Comparison of ENCODE assay signal across 10 cellular contexts in genomic region chr17:50542795-50543774, GRCh38. TPM values are rescaled to one million over a fixed set of nuclear protein-coding genes. Genes with fewer than 3 reads are reported as not detected.
DNase-seq lines count a peak whose midpoint lies in the region; ATAC-seq and TF ChIP-seq lines count a peak whose summit lies in the region.
"Had no signal": no experiment of that assay in that cellular context is flagged by ENCODE, and none has a peak within 500 bp of the region (broad histone marks: within the 10 kb centered on the region; RNA-seq: fewer than 3 reads in every experiment).

No MANE protein-coding gene starts in this region.

- no peak for ATAC-seq in activated T-cell treated with anti-CD3 and anti-CD28 coated beads, Interleukin-2, amount 50 U/mL, for 72 hours (replicated peaks in 1 of 2)
- ATAC-seq in WTC11 (no peak), thoracic aorta (ENCODE audit: insufficient number of reproducible peaks, low FRiP score, low read depth) (no peak), GM21360 (IDR thresholded peaks at IDR 0.05; ENCODE audit: unreplicated experiment) (no peak), HG03139 (IDR thresholded peaks at IDR 0.05; ENCODE audit: unreplicated experiment) (no peak), GM19395 (IDR thresholded peaks at IDR 0.05; ENCODE audit: unreplicated experiment) (no peak)

- CTCF ChIA-PET in WTC11 (lab: Charles Lee): interaction anchor here (0.8 to 4.4 kb wide), 16 partner anchors 8 to 325 kb away, joined by 3 to 40 read pairs (median 8); partner anchors contain the start of genes CACNA1G, EPN3, LRRC59 and RSAD1

- H3K4me1 Mint-ChIP-seq in activated T-cell treated with anti-CD3 and anti-CD28 coated beads, Interleukin-2, amount 50 U/mL, for 72 hours (ENCODE audit: low read depth): peaks cover 26% of the 10 kb centered on the region
- peaks cover 31% of the 10 kb centered on the region for H3K4me1 Mint-ChIP-seq in WTC11

- H3K27me3 Mint-ChIP-seq in activated T-cell treated with anti-CD3 and anti-CD28 coated beads, Interleukin-2, amount 50 U/mL, for 72 hours (ENCODE audit: low read depth): peaks cover 20% of the 10 kb centered on the region
- H3K27me3 Mint-ChIP-seq in WTC11 (ENCODE audit: low read depth): peaks cover 14% of the 10 kb centered on the region

- no peaks in the 10 kb centered on the region for H3K27me3 ChIP-seq in thoracic aorta (replicated peaks; ENCODE audit: insufficient read depth)

- peak overlapping the region; percentile 79 to 91 for H3K4me3 Mint-ChIP-seq in activated T-cell treated with anti-CD3 and anti-CD28 coated beads, Interleukin-2, amount 50 U/mL, for 72 hours
- H3K4me3 Mint-ChIP-seq in WTC11: peak overlapping the region; percentile 81

- TF ChIP-seq CTCF in WTC11 (IDR thresholded peaks at IDR 0.05) (no peak), thoracic aorta (IDR thresholded peaks at IDR 0.05) (no peak)

- POLR2A ChIA-PET in WTC11 (lab: Charles Lee): interaction anchor here (0.7 to 1.5 kb wide), 3 partner anchors 10 to 176 kb away, joined by 4 to 8 read pairs (median 5); partner anchors contain the start of genes CACNA1G, EPN3 and LUC7L3

- no peaks in the 10 kb centered on the region for H3K36me3 Mint-ChIP-seq in activated T-cell treated with anti-CD3 and anti-CD28 coated beads, Interleukin-2, amount 50 U/mL, for 72 hours (ENCODE audit: insufficient read depth in 2 of 2)
- peaks cover 2% of the 10 kb centered on the region; the same call in 1 of the 2 replicates for H3K36me3 Mint-ChIP-seq in WTC11

- no peak for DNase-seq in activated T-cell treated with anti-CD3 and anti-CD28 coated beads, Interleukin-2, amount 50 U/mL, for 72 hours
- DNase-seq in activated T-cell treated with anti-CD3 and anti-CD28 coated beads, Interleukin-2, amount 50 U/mL, for 1 hour: no peak
- DNase-seq in WTC11 (ENCODE audit: low spot score) (no peak), thoracic aorta (ENCODE audit: low spot score) (no peak)

- H3K27ac ChIP-seq in thoracic aorta: no peak overlapping the region

- no peak overlapping the region for H3K27ac Mint-ChIP-seq in activated T-cell treated with anti-CD3 and anti-CD28 coated beads, Interleukin-2, amount 50 U/mL, for 72 hours
- H3K27ac Mint-ChIP-seq in WTC11: no peak overlapping the region

- peaks cover 18 to 28% of the 10 kb centered on the region in 2 donors for H3K4me1 ChIP-seq in thoracic aorta (ENCODE audit: control insufficient read depth in 1 of 2, low read depth in 2 of 2)

- H3K9me3 ChIP-seq in iPS-18c (ENCODE audit: control insufficient read depth, insufficient read depth, low read length): no peaks in the 10 kb centered on the region
- no peaks in the 10 kb centered on the region for H3K9me3 ChIP-seq in thoracic aorta

- H3K36me3 ChIP-seq in thoracic aorta: no peaks in the 10 kb centered on the region

- H3K9me3 Mint-ChIP-seq in activated T-cell treated with anti-CD3 and anti-CD28 coated beads, Interleukin-2, amount 50 U/mL, for 72 hours: no peaks in the 10 kb centered on the region
- H3K9me3 Mint-ChIP-seq in WTC11: no peaks in the 10 kb centered on the region

- H3K4me3 ChIP-seq in iPS-18c (ENCODE audit: insufficient read depth, low read depth, low read length): peak overlapping the region; percentile 73; the same call in 1 of the 2 replicates
- peak overlapping the region; percentile 91 for H3K4me3 ChIP-seq in thoracic aorta

TF ChIP-seq in WTC11, 78 proteins besides CTCF, POLR2A, EP300 and RAD21:
- 0 out of 2 replicates have a peak, but pooled peaks have one; percentile 23 for TF ChIP-seq MAX (CRISPR knock-in tag; IDR thresholded peaks at IDR 0.05)
- TF ChIP-seq USF1 (CRISPR knock-in tag; IDR thresholded peaks at IDR 0.05): peak; percentile 37; the same call in 1 of the 2 replicates
- no peak for TF ChIP-seq IRF2 (CRISPR knock-in tag; IDR thresholded peaks at IDR 0.05; ENCODE audit: borderline replicate concordance, low read depth)

RNA-seq across cellular contexts. Expression of gene SPATA20, which starts 3.9 kb away (rescaled TPM):
- 10 to 100 TPM; 25.0 to 51.3 TPM for total RNA-seq in activated T-cell treated with anti-CD3 and anti-CD28 coated beads, Interleukin-2, amount 50 U/mL, for 72 hours
- total RNA-seq in WTC11 (2021) (24.6 to 30.6 TPM (median 26.3 TPM) in 3 replicates), thoracic aorta (100 to 1,000 TPM in 1 of 2 donors, 10 to 100 TPM in 1; 82.8 to 118 TPM)

RNA-seq across cellular contexts. Expression of gene EPN3, which starts 10.6 kb away (rescaled TPM):
- total RNA-seq in activated T-cell treated with anti-CD3 and anti-CD28 coated beads, Interleukin-2, amount 50 U/mL, for 72 hours: not detected
- total RNA-seq in WTC11 (2021): 6.9 to 8.8 TPM (median 8.1 TPM) in 3 replicates
- 1 to 10 TPM in 1 of 2 donors, not detected in 1; 1.4 TPM for total RNA-seq in thoracic aorta
- total RNA-seq: activated CD8-positive, alpha-beta memory T cell treated with anti-CD3 and anti-CD28 coated beads for 36 hours; Daoy had no signal

RNA-seq across cellular contexts. Expression of gene CACNA1G, which starts 17.4 kb away (rescaled TPM):
- total RNA-seq in activated T-cell treated with anti-CD3 and anti-CD28 coated beads, Interleukin-2, amount 50 U/mL, for 72 hours: under 1 TPM; 0.07 to 0.14 TPM
- 5.4 to 6.7 TPM (median 6.2 TPM) in 3 replicates for total RNA-seq in WTC11 (2021)
- 1 to 10 TPM in 1 of 2 donors, under 1 TPM in 1; 0.27 to 2.3 TPM for total RNA-seq in thoracic aorta

RNA-seq across cellular contexts. Expression of gene MYCBPAP, which starts 34.8 kb away (rescaled TPM):
- 10 to 100 TPM in 1 of 2 donors, 1 to 10 TPM in 1; 8.9 to 24.3 TPM for total RNA-seq in activated T-cell treated with anti-CD3 and anti-CD28 coated beads, Interleukin-2, amount 50 U/mL, for 72 hours
- total RNA-seq in WTC11 (2021) (5.7 to 6.9 TPM (median 6.6 TPM) in 3 replicates), thoracic aorta (under 1 TPM; 0.56 to 0.68 TPM)
